10 cellular contexts compared by ENCODE assay signal in genomic region chr1:235597867-235598553, GRCh38. TPM values are rescaled to one million over a fixed set of nuclear protein-coding genes. Genes with fewer than 3 reads are reported as not detected.
DNase-seq lines count a peak whose midpoint lies in the region; ATAC-seq and TF ChIP-seq lines count a peak whose summit lies in the region.
"Had no signal": no experiment of that assay in that cellular context is flagged by ENCODE, and none has a peak within 500 bp of the region (broad histone marks: within the 10 kb centered on the region; RNA-seq: fewer than 3 reads in every experiment).

No MANE protein-coding gene starts in this region.

- H3K4me3 ChIP-seq in AG04449 (ENCODE audit: low read depth, low read length) (no peak overlapping the region), HAP-1 (no peak overlapping the region)
- H3K4me3 ChIP-seq: pancreas, tibial nerve had no signal

- H3K9me3 ChIP-seq in HAP-1: no peaks in the 10 kb centered on the region
- H3K9me3 ChIP-seq: pancreas, tibial nerve had no signal

- no peaks in the 10 kb centered on the region for H3K9me3 Mint-ChIP-seq in activated T-cell treated with anti-CD3 and anti-CD28 coated beads, Interleukin-2, amount 50 U/mL, for 72 hours

- H3K36me3 ChIP-seq in HAP-1 (replicated peaks): no peaks in the 10 kb centered on the region
- H3K36me3 ChIP-seq: pancreas, tibial nerve had no signal

- DNase-seq in AG04449 (ENCODE audit: low read depth, low spot score) (no peak), HAP-1 (ENCODE audit: low spot score in 2 of 2) (peak; percentile 13 to 44), SK-MEL-5 (ENCODE audit: low read depth, low spot score) (peak; percentile 68), foreskin keratinocyte (peak; percentile 15 to 44), NCI-H526 (lab: John Stamatoyannopoulos, UW) (no peak), Right ventricle myocardium superior (no peak)
- no peak for DNase-seq in activated T-cell treated with anti-CD3 and anti-CD28 coated beads, Interleukin-2, amount 50 U/mL, for 72 hours

- POLR2A ChIA-PET in AG04449 (lab: Yijun Ruan, JAX): no interaction called here

- H3K27ac ChIP-seq in foreskin keratinocyte: no peak overlapping the region
- H3K27ac ChIP-seq: pancreas, tibial nerve had no signal

- TF ChIP-seq CTCF in AG04449 (IDR thresholded peaks at IDR 0.05; ENCODE audit: insufficient read depth, low read length, missing control alignments) (peak; percentile 45), foreskin keratinocyte (conservative IDR thresholded peaks at IDR 0.05) (peak; percentile 71)

- in situ Hi-C loops in HAP-1 (cut with MboI; ENCODE audit: low sequenced_read_pairs) (no loop called here), SK-MEL-5 (cut with HindIII; ENCODE audit: low pct_unique_long_range_greater_than_20kb, low sequenced_read_pairs) (no loop called here)

- no peaks in the 10 kb centered on the region for H3K36me3 Mint-ChIP-seq in activated T-cell treated with anti-CD3 and anti-CD28 coated beads, Interleukin-2, amount 50 U/mL, for 72 hours (ENCODE audit: insufficient read depth in 2 of 2)

- H3K27ac Mint-ChIP-seq in activated T-cell treated with anti-CD3 and anti-CD28 coated beads, Interleukin-2, amount 50 U/mL, for 72 hours: no peak overlapping the region

- H3K27me3 Mint-ChIP-seq in activated T-cell treated with anti-CD3 and anti-CD28 coated beads, Interleukin-2, amount 50 U/mL, for 72 hours (ENCODE audit: low read depth): no peaks in the 10 kb centered on the region

- H3K4me3 Mint-ChIP-seq in activated T-cell treated with anti-CD3 and anti-CD28 coated beads, Interleukin-2, amount 50 U/mL, for 72 hours: no peak overlapping the region

- H3K4me1 ChIP-seq in HAP-1: no peaks in the 10 kb centered on the region
- no peaks in the 10 kb centered on the region for H3K4me1 ChIP-seq in foreskin keratinocyte
- H3K4me1 ChIP-seq: pancreas, tibial nerve had no signal

- no peaks in the 10 kb centered on the region for H3K27me3 ChIP-seq in HAP-1 (ENCODE audit: low read depth)
- no peaks in the 10 kb centered on the region for H3K27me3 ChIP-seq in foreskin keratinocyte
- H3K27me3 ChIP-seq: pancreas, tibial nerve had no signal

- ATAC-seq in foreskin keratinocyte: peak; percentile 84
- no peak for ATAC-seq in GM18502 (IDR thresholded peaks at IDR 0.05; ENCODE audit: poor library complexity, unreplicated experiment)
- ATAC-seq in activated T-cell treated with anti-CD3 and anti-CD28 coated beads, Interleukin-2, amount 50 U/mL, for 72 hours (replicated peaks in 1 of 2): no peak
- no peak for ATAC-seq in Right ventricle myocardium superior (ENCODE audit: poor library complexity)

- peaks cover 8% of the 10 kb centered on the region for H3K4me1 Mint-ChIP-seq in activated T-cell treated with anti-CD3 and anti-CD28 coated beads, Interleukin-2, amount 50 U/mL, for 72 hours (ENCODE audit: low read depth)

- intact Hi-C loops in Right ventricle myocardium superior (cut with DNase I): no loop called here

- CTCF ChIA-PET in AG04449 (lab: Yijun Ruan, JAX): interaction anchor here (0.6 to 10.8 kb wide), 13 partner anchors 9 to 1216 kb away, joined by 3 to 114 read pairs (median 5); no protein-coding TSS in a partner anchor

RNA-seq across cellular contexts. Expression of gene GNG4, which starts 51.6 kb away (rescaled TPM):
- total RNA-seq in SK-MEL-5 (2014; rRNA removed; shearing (Covaris generic)): 5.2 and 6.7 TPM in 2 replicates
- polyA plus RNA-seq in SK-MEL-5 (2015; cell fraction: cytosol; rRNA removed): 8.1 and 8.6 TPM in 2 replicates
- polyA plus RNA-seq in SK-MEL-5 (2015; cell fraction: nucleus; rRNA removed): 0.37 and 1.0 TPM in 2 replicates
- total RNA-seq in foreskin keratinocyte: 0.21 and 0.31 TPM in 2 replicates
- polyA plus RNA-seq in foreskin keratinocyte: 0.19 and 0.20 TPM in 2 replicates
- total RNA-seq in activated T-cell treated with anti-CD3 and anti-CD28 coated beads, Interleukin-2, amount 50 U/mL, for 72 hours: 10 to 100 TPM; 13.9 to 20.4 TPM
- total RNA-seq in Right ventricle myocardium superior: not detected

Comparison
In these comparisons a context has a peak if more than half of its experiments do, and no peak if none do; other contexts are left out.
1. DNase-seq: peak in HAP-1 (2 of 2), SK-MEL-5 (single experiment) and foreskin keratinocyte (2 of 2); none in AG04449 (single experiment), NCI-H526 (0 of 2), activated T-cell treated with anti-CD3 and anti-CD28 coated beads, Interleukin-2, amount 50 U/mL, for 72 hours (0 of 2) and Right ventricle myocardium superior (single experiment).